In genomic region chr3:159861369-159861987, GRCh38 we compare ENCODE assay signal across 11 cellular contexts. TPM values are rescaled to one million over a fixed set of nuclear protein-coding genes. Genes with fewer than 3 reads are reported as not detected.
A peak's percentile ranks its signal among the peaks of the same experiment; 100 is the strongest.
DNase-seq lines count a peak whose midpoint lies in the region; ATAC-seq, FAIRE-seq and TF ChIP-seq lines count a peak whose summit lies in the region.
"Had no signal": no experiment of that assay in that cellular context is flagged by ENCODE, and none has a peak within 500 bp of the region (broad histone marks: within the 10 kb centered on the region; RNA-seq: fewer than 3 reads in every experiment).

No MANE protein-coding gene starts in this region.

- peak; percentile 50 for ATAC-seq in HG03139 (IDR thresholded peaks at IDR 0.05; ENCODE audit: unreplicated experiment)
- no peak for ATAC-seq in aorta (ENCODE audit: low FRiP score)
- ATAC-seq: body of pancreas, K562 had no signal

- no peak for TF ChIP-seq CTCF in GM06990 (IDR thresholded peaks at IDR 0.05; ENCODE audit: insufficient read depth, low read length, poor library complexity, severe bottlenecking)
- TF ChIP-seq CTCF in GM20000 (IDR thresholded peaks at IDR 0.05; ENCODE audit: extremely low read depth, missing control alignments) = no peak

- H3K4me1 ChIP-seq in aorta (ENCODE audit: control insufficient read depth in 1 of 2, insufficient read depth in 2 of 2, low read length in 2 of 2) (peaks cover 10 to 17% of the 10 kb centered on the region in 2 donors), small intestine (ENCODE audit: control insufficient read depth in 2 of 2, insufficient read depth in 1 of 2, low read depth in 1 of 2, low read length in 1 of 2) (peaks cover 5% of the 10 kb centered on the region in 2 donors)
- H3K4me1 ChIP-seq: body of pancreas had no signal

- intact Hi-C loops in aorta (cut with DNase I) = no loop called here

- no peaks in the 10 kb centered on the region for H3K36me3 ChIP-seq in GM06990 (ENCODE audit: control insufficient read depth, insufficient read depth, low read length)
- no peaks in the 10 kb centered on the region for H3K36me3 ChIP-seq in aorta (ENCODE audit: control insufficient read depth in 1 of 2, insufficient read depth in 2 of 2, low read length in 1 of 2)
- H3K36me3 ChIP-seq in small intestine (ENCODE audit: control insufficient read depth in 2 of 2, insufficient read depth in 2 of 2, low read length in 2 of 2) = no peaks in the 10 kb centered on the region

- H3K9me3 ChIP-seq in aorta (ENCODE audit: control insufficient read depth, low read length) (no peaks in the 10 kb centered on the region), small intestine (ENCODE audit: control insufficient read depth, low read depth) (no peaks in the 10 kb centered on the region)
- H3K9me3 ChIP-seq: body of pancreas, Caco-2 had no signal

- H3K27me3 ChIP-seq in GM06990 (replicated peaks; ENCODE audit: control insufficient read depth, insufficient read depth, low read length) (no peaks in the 10 kb centered on the region), aorta (ENCODE audit: control insufficient read depth in 1 of 2, insufficient read depth in 2 of 2, low read length in 1 of 2) (no peaks in the 10 kb centered on the region), small intestine (ENCODE audit: control insufficient read depth in 2 of 2, insufficient read depth in 2 of 2, low read length in 2 of 2) (no peaks in the 10 kb centered on the region)
- H3K27me3 ChIP-seq: body of pancreas had no signal

- H3K4me3 ChIP-seq in GM06990 (replicated peaks; ENCODE audit: low read depth, low read length) = 0 out of 2 replicates have a peak overlapping the region, but pooled peaks have one; percentile 5
- no peak overlapping the region for H3K4me3 ChIP-seq in aorta (ENCODE audit: low read length in 2 of 2)
- no peak overlapping the region for H3K4me3 ChIP-seq in small intestine (ENCODE audit: low read depth in 1 of 2, low read length in 2 of 2)
- H3K4me3 ChIP-seq: body of pancreas, K562 had no signal

- no peak for FAIRE-seq in small intestine (lab: Jason Lieb, UNC)
- FAIRE-seq: K562 had no signal

- H3K27ac ChIP-seq in epithelial cell of prostate = peak overlapping the region; percentile 13
- no peak overlapping the region for H3K27ac ChIP-seq in aorta (ENCODE audit: low read depth in 1 of 2, low read length in 2 of 2)
- peak overlapping the region in 1 of 2 donors; percentile 9 for H3K27ac ChIP-seq in small intestine (ENCODE audit: low read depth in 1 of 2, low read length in 1 of 2)
- H3K27ac ChIP-seq: body of pancreas had no signal

- DNase-seq in GM06990 (ENCODE audit: extremely low read depth, insufficient read length) = peak; percentile 44
- DNase-seq in GM20000 (ENCODE audit: low spot score) = peak; percentile 40
- DNase-seq in epithelial cell of prostate (ENCODE audit: low read depth, low spot score) = no peak
- DNase-seq in iPS-NIHi7 (ENCODE audit: extremely low spot score) = no peak
- no peak for DNase-seq in aorta
- DNase-seq in small intestine = no peak
- no peak for DNase-seq in NCI-H128 (lab: John Stamatoyannopoulos, UW; ENCODE audit: unreplicated experiment)
- DNase-seq: body of pancreas, Caco-2 had no signal

- 91 to 94% methylated on average over 4 of the region's 4 CpGs for WGBS in aorta, 2 donors
- 74 to 85% (median 78%) methylated on average over 4 of the region's 4 CpGs for WGBS in small intestine, 3 donors

RNA-seq across cellular contexts. Expression of gene SCHIP1, which starts 21.8 kb away (rescaled TPM):
- 10 to 100 TPM; 18.0 to 32.7 TPM for total RNA-seq in aorta
- polyA plus RNA-seq in aorta (1 to 10 TPM; 2.8 to 9.0 TPM), small intestine (1 to 10 TPM in 1 of 3 donors, under 1 TPM in 1, not detected in 1; 0.54 to 3.5 TPM)
- total RNA-seq: K562 had no signal
- polyA plus RNA-seq: K562 had no signal

Comparison
In these comparisons a context has a peak if more than half of its experiments do, and no peak if none do; other contexts are left out.
1. DNase-seq: peak in GM06990 (single experiment) and GM20000 (single experiment); none in epithelial cell of prostate (single experiment), iPS-NIHi7 (single experiment), aorta (0 of 2), small intestine (single experiment) and NCI-H128 (single experiment).